In the genomic region with DNA sequence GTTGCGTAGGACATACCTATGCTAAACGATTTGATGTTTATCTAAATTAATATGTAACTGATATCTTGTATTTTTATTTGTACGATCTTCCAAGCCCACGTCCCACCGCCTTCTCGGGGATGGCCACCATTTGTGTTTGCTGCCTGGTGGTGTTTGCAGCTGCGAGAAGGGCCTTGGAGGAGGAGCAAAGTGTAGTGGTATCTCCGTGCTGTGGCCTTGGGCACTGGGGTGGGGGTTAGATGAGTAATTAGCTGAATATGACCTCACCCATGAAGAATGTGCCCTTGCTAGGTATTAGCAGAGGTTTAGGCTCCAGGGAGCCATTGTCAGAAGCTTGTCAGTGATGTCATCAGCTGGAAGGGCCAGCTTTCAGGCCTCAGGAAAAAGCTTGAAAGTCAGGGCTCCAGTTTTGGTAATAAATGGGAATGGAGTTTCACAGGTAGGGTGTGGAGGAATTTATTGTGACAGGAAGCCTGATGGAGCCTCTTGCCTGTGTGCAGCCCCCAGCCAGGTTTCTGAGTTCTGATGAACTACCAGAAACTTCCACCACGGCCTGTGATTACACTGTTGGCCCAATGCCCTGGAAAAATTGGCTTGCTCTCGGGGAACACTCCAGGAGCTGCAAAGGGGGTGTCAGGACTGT, we compare ENCODE assay signal across 8 cellular contexts. TPM values are rescaled to one million over a fixed set of nuclear protein-coding genes. Genes with fewer than 3 reads are reported as not detected.
DNase-seq lines count a peak whose midpoint lies in the region; ATAC-seq, FAIRE-seq and TF ChIP-seq lines count a peak whose summit lies in the region.
"Had no signal": no experiment of that assay in that cellular context is flagged by ENCODE, and none has a peak within 500 bp of the region (broad histone marks: within the 10 kb centered on the region; RNA-seq: fewer than 3 reads in every experiment).

No MANE protein-coding gene starts in this region.

- H3K9me3 ChIP-seq in body of pancreas (no peaks in the 10 kb centered on the region), stomach smooth muscle (ENCODE audit: control insufficient read depth in 2 of 2, low read length in 2 of 2) (peaks cover 0 to 4% of the 10 kb centered on the region in 2 donors), testis (no peaks in the 10 kb centered on the region)

- H3K9ac ChIP-seq in stomach smooth muscle (ENCODE audit: low read length in 2 of 2): no peak overlapping the region

- no peak overlapping the region for H3K4me3 ChIP-seq in body of pancreas
- peak overlapping the region in 1 of 2 donors; percentile 22 for H3K4me3 ChIP-seq in stomach smooth muscle (ENCODE audit: low read length in 2 of 2)
- no peak overlapping the region for H3K4me3 ChIP-seq in testis

- DNase-seq in HTR-8/SVneo (ENCODE audit: insufficient read length, low spot score) (peak; percentile 88), body of pancreas (peak; percentile 82 to 92 (median 86)), iPS-NIHi11 (ENCODE audit: low spot score) (peak; percentile 86), NAMALWA (ENCODE audit: low spot score) (no peak), testis (no peak), NCI-H1694 (lab: John Stamatoyannopoulos, UW) (no peak)
- DNase-seq: activated naive CD8-positive, alpha-beta T cell treated with anti-CD3 and anti-CD28 coated beads, Interleukin-2, amount 10 ng/mL, durations not matched to agents 7 days and 5 days had no signal

- no peaks in the 10 kb centered on the region for H3K36me3 ChIP-seq in body of pancreas (replicated peaks in 1 of 2; ENCODE audit: insufficient read depth in 1 of 2, low read depth in 2 of 2)
- no peaks in the 10 kb centered on the region for H3K36me3 ChIP-seq in stomach smooth muscle (ENCODE audit: control insufficient read depth in 2 of 2, insufficient read depth in 2 of 2, low read length in 2 of 2)
- H3K36me3 ChIP-seq in testis (ENCODE audit: low read depth, missing control alignments): no peaks in the 10 kb centered on the region

- H3K4me1 ChIP-seq in body of pancreas (peaks cover 66% of the 10 kb centered on the region), stomach smooth muscle (ENCODE audit: control insufficient read depth, insufficient read depth, low read length) (peaks cover 47% of the 10 kb centered on the region), testis (peaks cover 32% of the 10 kb centered on the region)

- no peaks in the 10 kb centered on the region for H3K27me3 ChIP-seq in body of pancreas
- H3K27me3 ChIP-seq in stomach smooth muscle (ENCODE audit: control insufficient read depth in 1 of 2, insufficient read depth in 2 of 2, low read length in 2 of 2): no peaks in the 10 kb centered on the region
- H3K27me3 ChIP-seq in testis: no peaks in the 10 kb centered on the region

- TF ChIP-seq POLR2A in body of pancreas (IDR thresholded peaks at IDR 0.05): peak in 2 of 3 donors; percentile 54 to 59
- no peak for TF ChIP-seq POLR2A in testis (IDR thresholded peaks at IDR 0.05)

- intact Hi-C loops in body of pancreas (cut with DNase I): no loop called here
- intact Hi-C loops in testis (cut with DNase I; ENCODE audit: low total_unique reads): no loop called here

- H3K27ac ChIP-seq in body of pancreas: peak overlapping the region; percentile 90 to 97 (median 94)
- peak overlapping the region; percentile 1 for H3K27ac ChIP-seq in stomach smooth muscle (ENCODE audit: low read length)
- H3K27ac ChIP-seq in testis: peak overlapping the region in 1 of 2 donors; percentile 63

- 4 to 16% methylated on average over 10 of the region's 10 CpGs for WGBS in body of pancreas, 2 donors
- WGBS in testis, 2 donors: 59 to 69% methylated on average over 10 of the region's 10 CpGs

- ATAC-seq in body of pancreas: peak; percentile 94

- peak; percentile 93 for FAIRE-seq in HTR-8/SVneo (lab: Jason Lieb, UNC)

- TF ChIP-seq CTCF in body of pancreas (IDR thresholded peaks at IDR 0.05) (no peak), testis (IDR thresholded peaks at IDR 0.05) (no peak)

RNA-seq across cellular contexts. Expression of a gene that starts 41.0 kb away (rescaled TPM):
- total RNA-seq in body of pancreas (100 to 1,000 TPM; 104 to 121 TPM), testis (100 to 1,000 TPM; 166 to 199 TPM)
- 105 TPM for polyA plus RNA-seq in testis (ENCODE audit: insufficient read depth, low read depth, low replicate concordance)

Comparison
In these comparisons a context has a peak if more than half of its experiments do, and no peak if none do; other contexts are left out.
1. DNase-seq: peak in HTR-8/SVneo (single experiment), body of pancreas (4 of 4) and iPS-NIHi11 (single experiment); none in NAMALWA (single experiment), testis (single experiment) and NCI-H1694 (single experiment).